In the genomic region with DNA sequence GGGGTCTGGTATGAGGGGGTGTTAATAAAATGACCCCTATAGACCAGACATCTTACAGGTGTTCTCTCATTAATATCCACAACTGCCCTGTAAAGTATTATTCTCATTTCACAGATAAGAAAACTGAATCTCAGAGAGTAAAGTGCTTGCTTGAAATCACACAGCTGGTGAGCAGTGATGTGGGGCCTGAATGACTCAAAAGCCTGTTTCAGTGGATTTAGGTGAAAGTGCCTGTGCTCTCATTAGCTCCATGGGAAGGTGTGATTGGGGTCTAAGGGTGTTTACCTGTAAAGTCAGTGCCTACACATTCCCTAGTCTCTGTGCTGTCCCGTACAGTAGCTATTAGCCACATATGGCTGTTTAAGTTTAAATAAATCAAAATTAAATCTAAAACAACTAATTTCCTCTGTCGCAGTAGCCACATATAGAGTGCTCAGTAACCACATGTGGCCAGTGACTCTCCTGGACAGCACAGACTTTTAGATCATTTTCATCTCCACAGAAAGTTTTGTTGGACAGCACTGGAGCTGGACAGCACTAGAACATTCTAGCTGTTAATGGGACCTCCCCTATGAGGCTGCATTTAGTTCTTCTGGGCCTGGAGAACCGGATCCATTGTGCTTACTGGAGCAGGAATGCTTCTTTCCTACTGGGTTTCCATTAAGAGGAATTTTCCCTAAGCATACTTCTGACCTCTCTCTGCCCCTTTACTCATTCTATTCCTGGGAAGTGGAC, we compare ENCODE assay signal across 9 cellular contexts. TPM values are rescaled to one million over a fixed set of nuclear protein-coding genes. Genes with fewer than 3 reads are reported as not detected.
DNase-seq lines count a peak whose midpoint lies in the region; ATAC-seq, FAIRE-seq and TF ChIP-seq lines count a peak whose summit lies in the region.
"Had no signal": no experiment of that assay in that cellular context is flagged by ENCODE, and none has a peak within 500 bp of the region (broad histone marks: within the 10 kb centered on the region; RNA-seq: fewer than 3 reads in every experiment).

No MANE protein-coding gene starts in this region.

- H3K27me3 Mint-ChIP-seq in CD14-positive monocyte (ENCODE audit: low read depth in 3 of 3): no peaks in the 10 kb centered on the region
- no peaks in the 10 kb centered on the region for H3K27me3 Mint-ChIP-seq in activated CD4-positive, alpha-beta memory T cell treated with anti-CD3 and anti-CD28 coated beads, Interleukin-2, amount 10 ng/mL, durations not matched to agents 7 days and 5 days

- no peaks in the 10 kb centered on the region for H3K79me2 ChIP-seq in Karpas-422 (ENCODE audit: low read length)

- no peaks in the 10 kb centered on the region for H4K20me1 ChIP-seq in Karpas-422 (ENCODE audit: insufficient read depth, low read depth, low read length)

- H3K4me1 ChIP-seq in mesenchymal stem cell (ENCODE audit: control insufficient read depth, insufficient read depth, low read depth, low read length): peaks cover 1% of the 10 kb centered on the region
- no peaks in the 10 kb centered on the region for H3K4me1 ChIP-seq in Karpas-422 (ENCODE audit: low read length)

- no peak overlapping the region for H2BK120ac ChIP-seq in mesenchymal stem cell (ENCODE audit: low read depth, low read length)

- H3K36me3 ChIP-seq in mesenchymal stem cell (ENCODE audit: control insufficient read depth in 1 of 2, insufficient read depth in 2 of 2, low read depth in 1 of 2, low read length in 2 of 2): no peaks in the 10 kb centered on the region
- H3K36me3 ChIP-seq in Karpas-422 (ENCODE audit: insufficient read depth, low read length): no peaks in the 10 kb centered on the region

- CTCF ChIA-PET in activated CD4-positive, alpha-beta memory T cell treated with anti-CD3 and anti-CD28 coated beads, Interleukin-2, amount 10 ng/mL, durations not matched to agents 7 days and 5 days (lab: Charles Lee): no interaction called here

- no peak overlapping the region for H3K27ac Mint-ChIP-seq in CD14-positive monocyte
- H3K27ac Mint-ChIP-seq in activated CD4-positive, alpha-beta memory T cell treated with anti-CD3 and anti-CD28 coated beads, Interleukin-2, amount 10 ng/mL, durations not matched to agents 7 days and 5 days: no peak overlapping the region
- H3K27ac Mint-ChIP-seq: naive B cell had no signal

- no peaks in the 10 kb centered on the region for H3K36me3 Mint-ChIP-seq in CD14-positive monocyte
- no peaks in the 10 kb centered on the region for H3K36me3 Mint-ChIP-seq in activated CD4-positive, alpha-beta memory T cell treated with anti-CD3 and anti-CD28 coated beads, Interleukin-2, amount 10 ng/mL, durations not matched to agents 7 days and 5 days (ENCODE audit: low read depth)
- H3K36me3 Mint-ChIP-seq: naive B cell had no signal

- H2BK12ac ChIP-seq in mesenchymal stem cell (ENCODE audit: low read length in 2 of 2): no peak overlapping the region

- no peak overlapping the region for H2AK5ac ChIP-seq in mesenchymal stem cell (ENCODE audit: low read length, severe bottlenecking)

- H3K27me3 ChIP-seq in mesenchymal stem cell (ENCODE audit: control insufficient read depth in 1 of 2, insufficient read depth in 1 of 2, low read length in 2 of 2): peaks cover 0 to 3% of the 10 kb centered on the region in 2 experiments
- no peaks in the 10 kb centered on the region for H3K27me3 ChIP-seq in Karpas-422 (ENCODE audit: low read length)

- H3K9ac ChIP-seq in mesenchymal stem cell (ENCODE audit: low read length) (peak overlapping the region; percentile 79), Karpas-422 (ENCODE audit: low read length) (no peak overlapping the region)

- H4K8ac ChIP-seq in mesenchymal stem cell (ENCODE audit: low read length): no peak overlapping the region

- peaks cover 8% of the 10 kb centered on the region for H3K4me1 Mint-ChIP-seq in CD14-positive monocyte
- no peaks in the 10 kb centered on the region for H3K4me1 Mint-ChIP-seq in activated CD4-positive, alpha-beta memory T cell treated with anti-CD3 and anti-CD28 coated beads, Interleukin-2, amount 10 ng/mL, durations not matched to agents 7 days and 5 days
- H3K4me1 Mint-ChIP-seq: naive B cell had no signal

- TF ChIP-seq CTCF in CD14-positive monocyte (IDR thresholded peaks at IDR 0.05): no peak

- H2BK5ac ChIP-seq in mesenchymal stem cell (ENCODE audit: low read depth, low read length, poor library complexity, severe bottlenecking): no peak overlapping the region

- H3K14ac ChIP-seq in mesenchymal stem cell (ENCODE audit: low read length in 2 of 2): no peak overlapping the region

- no peak for DNase-seq in GM18507 (ENCODE audit: extremely low spot score, insufficient read length, low read depth)
- DNase-seq in mesenchymal stem cell: no peak
- no peak for DNase-seq in Karpas-422
- DNase-seq in activated CD4-positive, alpha-beta T cell treated with anti-CD3 and anti-CD28 coated beads for 1 hour: no peak
- no peak for DNase-seq in CD14-positive monocyte (ENCODE audit: low spot score)
- DNase-seq in activated CD4-positive, alpha-beta memory T cell treated with anti-CD3 and anti-CD28 coated beads, Interleukin-2, amount 10 ng/mL, durations not matched to agents 7 days and 5 days: no peak
- DNase-seq: naive B cell had no signal

- H3K9me3 ChIP-seq in mesenchymal stem cell (ENCODE audit: control insufficient read depth, low read length): no peaks in the 10 kb centered on the region
- H3K9me3 ChIP-seq in Karpas-422 (ENCODE audit: low read length): no peaks in the 10 kb centered on the region

- POLR2A ChIA-PET in activated CD4-positive, alpha-beta memory T cell treated with anti-CD3 and anti-CD28 coated beads, Interleukin-2, amount 10 ng/mL, durations not matched to agents 7 days and 5 days (lab: Charles Lee): no interaction called here

- intact Hi-C loops in CD14-positive monocyte (cut with micrococcal nuclease): no loop called here

- H4K91ac ChIP-seq in mesenchymal stem cell (ENCODE audit: low read length): no peak overlapping the region

- ATAC-seq in GM21447 (IDR thresholded peaks at IDR 0.05; ENCODE audit: unreplicated experiment): peak; percentile 83
- ATAC-seq in HG03159 (IDR thresholded peaks at IDR 0.05; ENCODE audit: unreplicated experiment): peak; percentile 95

- no peak overlapping the region for H3K18ac ChIP-seq in mesenchymal stem cell (ENCODE audit: low read depth in 1 of 2, low read length in 2 of 2)

- no peak overlapping the region for H2AFZ ChIP-seq in mesenchymal stem cell (ENCODE audit: low read depth, low read length)
- no peak overlapping the region for H2AFZ ChIP-seq in Karpas-422 (ENCODE audit: low read length)

- peak; percentile 50 for FAIRE-seq in GM18507 (lab: Jason Lieb, UNC)

- peaks cover 0 to 3% (median under 1%) of the 10 kb centered on the region in 7 donors for H3K9me3 Mint-ChIP-seq in CD14-positive monocyte
- H3K9me3 Mint-ChIP-seq in activated CD4-positive, alpha-beta memory T cell treated with anti-CD3 and anti-CD28 coated beads, Interleukin-2, amount 10 ng/mL, durations not matched to agents 7 days and 5 days: no peaks in the 10 kb centered on the region
- H3K9me3 Mint-ChIP-seq: naive B cell had no signal

- no peaks in the 10 kb centered on the region for H3K79me1 ChIP-seq in mesenchymal stem cell (replicated peaks; ENCODE audit: low read length, poor library complexity, severe bottlenecking)

- over 99% methylated on average over 2 of the region's 3 CpGs for WGBS in mesenchymal stem cell

- H3K23ac ChIP-seq in mesenchymal stem cell (ENCODE audit: low read length in 2 of 2): no peak overlapping the region

- H3K4me3 Mint-ChIP-seq in CD14-positive monocyte: no peak overlapping the region
- no peak overlapping the region for H3K4me3 Mint-ChIP-seq in activated CD4-positive, alpha-beta memory T cell treated with anti-CD3 and anti-CD28 coated beads, Interleukin-2, amount 10 ng/mL, durations not matched to agents 7 days and 5 days
- H3K4me3 Mint-ChIP-seq: naive B cell had no signal

- no peak overlapping the region for H2BK15ac ChIP-seq in mesenchymal stem cell (ENCODE audit: low read depth, poor library complexity, severe bottlenecking)

- H3K9me2 ChIP-seq in Karpas-422 (replicated peaks; ENCODE audit: insufficient read depth, low read length): no peaks in the 10 kb centered on the region

- peak overlapping the region in 1 of 2 experiments; percentile 65 for H3K4me3 ChIP-seq in mesenchymal stem cell (ENCODE audit: insufficient read depth in 1 of 2, low read depth in 1 of 2, low read length in 2 of 2)
- no peak overlapping the region for H3K4me3 ChIP-seq in Karpas-422 (ENCODE audit: low read length)

- no peak overlapping the region for H3K4me2 ChIP-seq in mesenchymal stem cell (ENCODE audit: low read length, poor library complexity, severe bottlenecking)
- H3K4me2 ChIP-seq in Karpas-422 (ENCODE audit: low read depth, low read length, poor library complexity, severe bottlenecking): no peak overlapping the region

- no peak overlapping the region for H3K4ac ChIP-seq in mesenchymal stem cell (ENCODE audit: low read depth in 1 of 2, low read length in 2 of 2)

- H3K27ac ChIP-seq in mesenchymal stem cell (ENCODE audit: low read length, poor library complexity, severe bottlenecking): no peak overlapping the region
- no peak overlapping the region for H3K27ac ChIP-seq in Karpas-422 (ENCODE audit: low read length)

RNA-seq across cellular contexts. Expression of a gene that starts 52.5 kb away (rescaled TPM):
- polyA plus RNA-seq in mesenchymal stem cell (2013, experiment 1 of 2): 8.8 TPM
- 8.0 TPM for polyA plus RNA-seq in mesenchymal stem cell (2013, experiment 2 of 2)
- total RNA-seq in Karpas-422 (2014; rRNA removed; shearing (Covaris generic); ENCODE audit: low replicate concordance): not detected in 2 replicates
- under 1 TPM in 1 of 2 donors, not detected in 1; 0.16 TPM for polyA plus RNA-seq in CD14-positive monocyte
- total RNA-seq in activated CD4-positive, alpha-beta memory T cell treated with anti-CD3 and anti-CD28 coated beads, Interleukin-2, amount 10 ng/mL, durations not matched to agents 7 days and 5 days: under 1 TPM in 1 of 2 experiments, not detected in 1; 0.13 TPM
